ENCODE assay signal across 29 cellular contexts in the genomic region with DNA sequence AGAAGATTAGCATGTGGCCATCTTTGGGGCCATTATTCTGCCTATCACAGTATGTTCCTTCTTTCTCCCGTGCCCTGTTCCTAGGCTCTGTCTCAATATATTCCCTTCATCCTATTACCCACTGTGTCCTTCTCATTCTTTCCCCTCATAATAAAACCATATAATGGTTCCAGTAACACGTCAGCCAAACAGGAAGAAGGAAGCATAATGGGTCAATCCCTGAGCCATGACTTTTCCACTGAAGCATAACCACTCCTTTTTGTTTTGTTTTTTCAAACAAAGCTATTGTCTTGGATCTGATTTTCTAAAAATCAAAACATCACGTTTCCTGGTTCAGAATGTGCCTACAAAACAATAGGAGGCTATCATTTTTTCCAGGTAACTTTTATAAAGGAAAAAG. TPM values are rescaled to one million over a fixed set of nuclear protein-coding genes. Genes with fewer than 3 reads are reported as not detected.
"Had no signal": no experiment of that assay in that cellular context is flagged by ENCODE, and none has a peak within 500 bp of the region (broad histone marks: within the 10 kb centered on the region; RNA-seq: fewer than 3 reads in every experiment).

No MANE protein-coding gene starts in this region.

- H3K4me3 ChIP-seq: body of pancreas, colonic mucosa, esophagus squamous epithelium, thoracic aorta, uterus had no signal

- H3K9me3 ChIP-seq: body of pancreas, colonic mucosa, esophagus squamous epithelium, thoracic aorta, uterus had no signal

- H3K27me3 ChIP-seq: body of pancreas, colonic mucosa, esophagus squamous epithelium, uterus had no signal

- ATAC-seq: activated CD4-positive, CD25-positive, alpha-beta regulatory T cell treated with anti-CD3 and anti-CD28 coated beads, Interleukin-2, amount 50 U/mL, for 24 hours; body of pancreas; left lobe of liver; sciatic nerve; stimulated activated effector memory CD8-positive, alpha-beta T cell treated with anti-CD3 and anti-CD28 coated beads, Interleukin-12 subunit alpha, Interleukin-12 subunit beta, amount 100 ng/mL, for 72 hours; T-helper 17 cell had no signal

- H3K27ac ChIP-seq: body of pancreas, colonic mucosa, thoracic aorta, uterus, WERI-Rb-1 had no signal

- H3K36me3 ChIP-seq: colonic mucosa, esophagus squamous epithelium, thoracic aorta, uterus, WERI-Rb-1 had no signal

- H3K4me1 ChIP-seq: body of pancreas, colonic mucosa, uterus had no signal

- DNase-seq: activated CD4-positive, alpha-beta T cell treated with anti-CD3 and anti-CD28 coated beads for 48 hours; activated CD4-positive, alpha-beta T cell treated with anti-CD3 and anti-CD28 coated beads, Interleukin-2, amount 50 U/mL, for 48 hours; activated CD8-positive, alpha-beta memory T cell treated with anti-CD3 and anti-CD28 coated beads for 24 hours; activated effector memory CD4-positive, alpha-beta T cell treated with Interleukin-2 at 50 U/mL for 16 hours; activated naive CD4-positive, alpha-beta T cell treated with Interleukin-2 at 50 U/mL for 16 hours; aorta; body of pancreas; cerebellar nuclear complex; colonic mucosa; esophagus squamous epithelium; foreskin melanocyte; glutamatergic neuron; hippocampal formation; immature natural killer cell; kidney; mammary epithelial cell; posterior cingulate gyrus; small intestine; stimulated activated CD4-positive, alpha-beta T cell treated with anti-CD3 and anti-CD28 coated beads, Interleukin-4, amount 100 ng/mL, for 24 hours; T-helper 17 cell; T1000; trophoblast cell; uterus; WERI-Rb-1 had no signal

RNA-seq across cellular contexts. Expression of a gene that starts 21.3 kb away (rescaled TPM):
- total RNA-seq: T-helper 17 cell had no signal
